In the genomic region with DNA sequence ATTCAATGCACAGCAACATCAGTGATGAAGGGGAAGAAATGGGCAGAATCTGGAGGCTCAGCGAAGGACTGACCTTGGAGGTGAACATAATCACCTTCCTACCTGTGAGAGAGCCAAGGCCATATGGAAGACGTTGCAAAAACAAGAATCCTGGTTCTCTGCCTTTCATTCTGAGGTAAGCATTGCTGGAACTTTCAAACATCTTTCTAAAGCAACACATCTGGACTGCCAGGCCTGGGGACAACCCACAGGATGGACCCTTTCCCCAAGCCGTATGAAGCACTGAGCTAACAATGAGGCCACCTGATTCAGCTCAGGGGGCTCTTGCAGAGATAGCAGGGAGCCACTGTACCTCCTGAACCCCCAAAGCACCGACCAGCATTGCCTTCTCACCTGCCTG, we compare ENCODE assay signal across 1 cellular context.
TF ChIP-seq lines count a peak whose summit lies in the region.

No MANE protein-coding gene starts in this region.

TF ChIP-seq in IMR-90, 13 proteins besides CTCF, POLR2A, EP300 and RAD21:
- no peak for TF ChIP-seq RCOR1 (IDR thresholded peaks at IDR 0.05; ENCODE audit: insufficient replicate concordance, low read length)
- no peak for TF ChIP-seq MAZ (IDR thresholded peaks at IDR 0.05; ENCODE audit: borderline replicate concordance, low read depth, low read length)
- TF ChIP-seq MAFK (IDR thresholded peaks at IDR 0.05; ENCODE audit: low read depth, low read length), result no peak
- TF ChIP-seq MXI1 (IDR thresholded peaks at IDR 0.05; ENCODE audit: borderline replicate concordance, low read depth, low read length), result no peak
- TF ChIP-seq, protein P1, sequence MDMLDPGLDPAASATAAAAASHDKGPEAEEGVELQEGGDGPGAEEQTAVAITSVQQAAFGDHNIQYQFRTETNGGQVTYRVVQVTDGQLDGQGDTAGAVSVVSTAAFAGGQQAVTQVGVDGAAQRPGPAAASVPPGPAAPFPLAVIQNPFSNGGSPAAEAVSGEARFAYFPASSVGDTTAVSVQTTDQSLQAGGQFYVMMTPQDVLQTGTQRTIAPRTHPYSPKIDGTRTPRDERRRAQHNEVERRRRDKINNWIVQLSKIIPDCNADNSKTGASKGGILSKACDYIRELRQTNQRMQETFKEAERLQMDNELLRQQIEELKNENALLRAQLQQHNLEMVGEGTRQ (IDR thresholded peaks at IDR 0.05; ENCODE audit: low read depth, low read length), result no peak
- TF ChIP-seq SMC3 (IDR thresholded peaks at IDR 0.05; ENCODE audit: low read depth, low read length), result no peak
- no peak for TF ChIP-seq CEBPB (IDR thresholded peaks at IDR 0.05; ENCODE audit: low read depth, low read length)
- TF ChIP-seq FOS (IDR thresholded peaks at IDR 0.05; ENCODE audit: low read depth, low read length), result no peak
- no peak for TF ChIP-seq NFE2L2 (IDR thresholded peaks at IDR 0.05; ENCODE audit: low read depth, low read length)
- TF ChIP-seq BHLHE40 (IDR thresholded peaks at IDR 0.05; ENCODE audit: low read depth, low read length), result no peak
- TF ChIP-seq CHD1 (IDR thresholded peaks at IDR 0.05; ENCODE audit: low read depth, low read length), result no peak
- TF ChIP-seq RFX5 (IDR thresholded peaks at IDR 0.05; ENCODE audit: low read depth, low read length), result no peak
- TF ChIP-seq, protein P2, sequence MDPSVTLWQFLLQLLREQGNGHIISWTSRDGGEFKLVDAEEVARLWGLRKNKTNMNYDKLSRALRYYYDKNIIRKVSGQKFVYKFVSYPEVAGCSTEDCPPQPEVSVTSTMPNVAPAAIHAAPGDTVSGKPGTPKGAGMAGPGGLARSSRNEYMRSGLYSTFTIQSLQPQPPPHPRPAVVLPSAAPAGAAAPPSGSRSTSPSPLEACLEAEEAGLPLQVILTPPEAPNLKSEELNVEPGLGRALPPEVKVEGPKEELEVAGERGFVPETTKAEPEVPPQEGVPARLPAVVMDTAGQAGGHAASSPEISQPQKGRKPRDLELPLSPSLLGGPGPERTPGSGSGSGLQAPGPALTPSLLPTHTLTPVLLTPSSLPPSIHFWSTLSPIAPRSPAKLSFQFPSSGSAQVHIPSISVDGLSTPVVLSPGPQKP (IDR thresholded peaks at IDR 0.05; ENCODE audit: borderline replicate concordance, low read depth, low read length), result no peak
